ENCODE assay signal across 27 cellular contexts in the genomic region with DNA sequence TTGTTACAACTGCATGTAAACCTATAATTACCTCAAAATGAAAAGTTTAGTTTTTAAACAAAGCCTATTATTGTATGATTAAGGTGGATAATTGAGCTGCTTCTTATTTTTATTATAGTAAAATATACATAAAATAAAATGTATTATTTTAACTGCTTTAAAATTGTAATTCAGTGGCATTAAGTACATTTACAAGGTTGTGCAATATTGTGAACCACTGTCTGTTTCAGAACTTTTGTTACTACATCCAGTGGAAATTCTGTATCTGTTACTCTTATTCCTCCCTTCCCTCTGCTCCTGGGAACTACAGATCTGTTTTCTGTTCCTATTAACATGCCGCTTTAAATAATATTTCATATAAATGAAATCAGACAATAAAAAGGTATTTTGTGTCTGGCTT.
"Had no signal": no experiment of that assay in that cellular context is flagged by ENCODE, and none has a peak within 500 bp of the region (broad histone marks: within the 10 kb centered on the region; RNA-seq: fewer than 3 reads in every experiment).

No MANE protein-coding gene starts in this region.

- H3K4me1 Mint-ChIP-seq: brain had no signal

- H3K9me3 ChIP-seq: breast epithelium, colonic mucosa had no signal

- H3K4me3 Mint-ChIP-seq: activated CD4-positive, alpha-beta memory T cell treated with anti-CD3 and anti-CD28 coated beads for 36 hours; activated CD4-positive, alpha-beta T cell treated with anti-CD3 and anti-CD28 coated beads for 36 hours; activated CD4-positive, alpha-beta T cell treated with anti-CD3 and anti-CD28 coated beads, Interleukin-2, amount 10 ng/mL, durations not matched to agents 24 days and 14 days; activated naive CD8-positive, alpha-beta T cell; activated T-cell treated with anti-CD3 and anti-CD28 coated beads, Interleukin-2, amount 50 U/mL, for 24 hours; activated T-cell treated with anti-CD3 and anti-CD28 coated beads, Interleukin-2, amount 50 U/mL, for 72 hours; brain had no signal

- H3K4me1 ChIP-seq: breast epithelium, colonic mucosa had no signal

- H3K27me3 Mint-ChIP-seq: activated CD4-positive, alpha-beta memory T cell treated with anti-CD3 and anti-CD28 coated beads for 36 hours; activated CD4-positive, alpha-beta T cell treated with anti-CD3 and anti-CD28 coated beads for 36 hours; activated CD4-positive, alpha-beta T cell treated with anti-CD3 and anti-CD28 coated beads, Interleukin-2, amount 10 ng/mL, durations not matched to agents 24 days and 14 days; activated naive CD8-positive, alpha-beta T cell; activated T-cell treated with anti-CD3 and anti-CD28 coated beads, Interleukin-2, amount 50 U/mL, for 24 hours; brain had no signal

- H3K36me3 ChIP-seq: breast epithelium, cardiac muscle cell, colonic mucosa had no signal

- H3K36me3 Mint-ChIP-seq: brain had no signal

- DNase-seq: activated CD4-positive, alpha-beta memory T cell treated with anti-CD3 and anti-CD28 coated beads for 36 hours; activated CD4-positive, alpha-beta T cell treated with anti-CD3 and anti-CD28 coated beads for 36 hours; activated CD4-positive, alpha-beta T cell treated with anti-CD3 and anti-CD28 coated beads, Interleukin-2, amount 10 ng/mL, durations not matched to agents 24 days and 14 days; activated CD4-positive, CD25-positive, alpha-beta regulatory T cell; activated CD4-positive, CD25-positive, alpha-beta regulatory T cell treated with anti-CD3 and anti-CD28 coated beads, Interleukin-2, amount 50 U/mL, for 72 hours; activated CD8-positive, alpha-beta memory T cell treated with anti-CD3 and anti-CD28 coated beads, Interleukin-2, amount 50 U/mL, for 48 hours; activated gamma-delta T cell; activated naive CD4-positive, alpha-beta T cell treated with anti-CD3 and anti-CD28 coated beads, Interleukin-2, amount 50 U/mL, for 16 hours; activated naive CD4-positive, alpha-beta T cell treated with Interleukin-2 at 50 U/mL for 16 hours; activated T-cell treated with anti-CD3 and anti-CD28 coated beads for 4 hours; activated T-cell treated with anti-CD3 and anti-CD28 coated beads, Interleukin-2, amount 50 U/mL, for 24 hours; activated T-cell treated with anti-CD3 and anti-CD28 coated beads, Interleukin-2, amount 50 U/mL, for 72 hours; amygdala; aorta; central memory CD4-positive, alpha-beta T cell; cerebellar nuclear complex; colonic mucosa; effector CD8-positive, alpha-beta T cell; foreskin fibroblast; head of caudate nucleus; T-helper 1 cell; T-helper 2 cell had no signal

- ATAC-seq: activated CD4-positive, alpha-beta T cell treated with anti-CD3 and anti-CD28 coated beads for 36 hours had no signal

- H3K27ac ChIP-seq: breast epithelium, cardiac muscle cell, colonic mucosa, epithelial cell of prostate had no signal

- H3K4me3 ChIP-seq: breast epithelium, cardiac muscle cell, colonic mucosa had no signal

- H3K27me3 ChIP-seq: breast epithelium, cardiac muscle cell, colonic mucosa had no signal

- H3K27ac Mint-ChIP-seq: activated CD4-positive, alpha-beta memory T cell treated with anti-CD3 and anti-CD28 coated beads for 36 hours; activated CD4-positive, alpha-beta T cell treated with anti-CD3 and anti-CD28 coated beads for 36 hours; activated naive CD8-positive, alpha-beta T cell; activated T-cell treated with anti-CD3 and anti-CD28 coated beads, Interleukin-2, amount 50 U/mL, for 72 hours; brain had no signal
